In genomic region chr13:90217275-90217674, GRCh38 we compare ENCODE assay signal across 28 cellular contexts.
"Had no signal": no experiment of that assay in that cellular context is flagged by ENCODE, and none has a peak within 500 bp of the region (broad histone marks: within the 10 kb centered on the region; RNA-seq: fewer than 3 reads in every experiment).

No MANE protein-coding gene starts in this region.

- DNase-seq: stimulated activated CD4-positive, alpha-beta T cell treated with anti-CD3 and anti-CD28 coated beads, Interleukin-2, amount 100 ng/mL, for 48 hours; stimulated activated CD4-positive, alpha-beta T cell treated with anti-CD3 and anti-CD28 coated beads, Interleukin-4, amount 100 ng/mL, for 24 hours; stimulated activated CD4-positive, alpha-beta T cell treated with anti-CD3 and anti-CD28 coated beads, Interleukin-4, amount 100 ng/mL, for 4 hours; stimulated activated CD8-positive, alpha-beta memory T cell treated with anti-CD3 and anti-CD28 coated beads, Interleukin-4, amount 100 ng/mL, for 48 hours; stimulated activated naive B cell treated with anti-CD40 and anti-IgM and Interleukin-4, amounts not matched to agents 10 μg/mL and 1 μg/mL and 100 μg/mL, for 72 hours; stimulated activated naive CD4-positive, alpha-beta T cell; stimulated activated naive CD4-positive, alpha-beta T cell treated with Interleukin-2 at 50 U/mL for 16 hours; stimulated activated naive CD8-positive, alpha-beta T cell treated with anti-CD3 and anti-CD28 coated beads, Interleukin-15, amount 100 ng/mL, for 72 hours; stimulated activated naive CD8-positive, alpha-beta T cell treated with anti-CD3 and anti-CD28 coated beads, Interleukin-15, Interleukin-2, amounts not matched to agents 100 U/mL and 50 U/mL, for 24 hours; stomach; substantia nigra; testis; thyroid gland; tibial artery; transverse colon; trophoblast cell; upper lobe of left lung; upper lobe of right lung; uterus had no signal

- ATAC-seq: stimulated activated effector memory CD8-positive, alpha-beta T cell treated with anti-CD3 and anti-CD28 coated beads, Interleukin-12 subunit alpha, Interleukin-12 subunit beta, amount 100 ng/mL, for 72 hours; stimulated activated memory B cell treated with anti-CD40 and anti-IgM and Interleukin-4, amounts not matched to agents 10 μg/mL and 1 μg/mL and 100 μg/mL, for 72 hours; stimulated activated naive B cell treated with anti-CD40 and anti-IgM and Interleukin-4, amounts not matched to agents 10 μg/mL and 1 μg/mL and 100 μg/mL, for 72 hours; stimulated activated naive CD8-positive, alpha-beta T cell treated with anti-CD3 and anti-CD28 coated beads, Interleukin-15, amount 100 ng/mL, for 72 hours; stimulated activated naive CD8-positive, alpha-beta T cell treated with anti-CD3 and anti-CD28 coated beads, Interleukin-15, Interleukin-2, amounts not matched to agents 100 U/mL and 50 U/mL, for 24 hours; upper lobe of right lung had no signal

- H3K27ac ChIP-seq: stomach, suprapubic skin, testis, thoracic aorta, thyroid gland, tibial artery, tibial nerve, transverse colon, upper lobe of left lung, upper lobe of right lung, uterus, vagina had no signal

- H3K27ac Mint-ChIP-seq: stimulated activated effector memory CD8-positive, alpha-beta T cell treated with anti-CD3 and anti-CD28 coated beads, Interleukin-12 subunit alpha, Interleukin-12 subunit beta, amount 100 ng/mL, for 72 hours; stimulated activated memory B cell treated with anti-CD40 and anti-IgM and Interleukin-4, amounts not matched to agents 10 μg/mL and 1 μg/mL and 100 μg/mL, for 72 hours; stimulated activated naive B cell treated with anti-CD40 and anti-IgM and Interleukin-4, amounts not matched to agents 10 μg/mL and 1 μg/mL and 100 μg/mL, for 72 hours; stimulated activated naive CD8-positive, alpha-beta T cell treated with anti-CD3 and anti-CD28 coated beads, Interleukin-15, amount 100 ng/mL, for 72 hours; stimulated activated naive CD8-positive, alpha-beta T cell treated with anti-CD3 and anti-CD28 coated beads, Interleukin-15, Interleukin-2, amounts not matched to agents 100 ng/mL and 50 ng/mL, for 24 hours; type B pancreatic cell had no signal

- H3K4me3 Mint-ChIP-seq: stimulated activated effector memory CD8-positive, alpha-beta T cell treated with anti-CD3 and anti-CD28 coated beads, Interleukin-12 subunit alpha, Interleukin-12 subunit beta, amount 100 ng/mL, for 72 hours; stimulated activated memory B cell treated with anti-CD40 and anti-IgM and Interleukin-4, amounts not matched to agents 10 μg/mL and 1 μg/mL and 100 μg/mL, for 72 hours; stimulated activated naive B cell treated with anti-CD40 and anti-IgM and Interleukin-4, amounts not matched to agents 10 μg/mL and 1 μg/mL and 100 μg/mL, for 72 hours; stimulated activated naive CD8-positive, alpha-beta T cell treated with anti-CD3 and anti-CD28 coated beads, Interleukin-15, amount 100 ng/mL, for 72 hours; stimulated activated naive CD8-positive, alpha-beta T cell treated with anti-CD3 and anti-CD28 coated beads, Interleukin-15, Interleukin-2, amounts not matched to agents 100 ng/mL and 50 ng/mL, for 24 hours; type B pancreatic cell had no signal

- H3K9me3 ChIP-seq: testis, thoracic aorta, thyroid gland, tibial artery, tibial nerve, transverse colon, upper lobe of left lung, upper lobe of right lung, uterus, vagina had no signal

- H3K4me1 ChIP-seq: stomach, suprapubic skin, testis, tibial artery, tibial nerve, transverse colon, upper lobe of left lung, upper lobe of right lung, uterus, vagina had no signal

- H3K36me3 Mint-ChIP-seq: stimulated activated effector memory CD8-positive, alpha-beta T cell treated with anti-CD3 and anti-CD28 coated beads, Interleukin-12 subunit alpha, Interleukin-12 subunit beta, amount 100 ng/mL, for 72 hours; stimulated activated memory B cell treated with anti-CD40 and anti-IgM and Interleukin-4, amounts not matched to agents 10 μg/mL and 1 μg/mL and 100 μg/mL, for 72 hours; stimulated activated naive B cell treated with anti-CD40 and anti-IgM and Interleukin-4, amounts not matched to agents 10 μg/mL and 1 μg/mL and 100 μg/mL, for 72 hours had no signal

- H3K27me3 ChIP-seq: stomach, suprapubic skin, testis, thyroid gland, tibial artery, tibial nerve, transverse colon, upper lobe of left lung, upper lobe of right lung, uterus, vagina had no signal

- H3K36me3 ChIP-seq: stomach, suprapubic skin, thoracic aorta, thyroid gland, tibial artery, tibial nerve, transverse colon, upper lobe of left lung, upper lobe of right lung, uterus, vagina had no signal

- H3K4me1 Mint-ChIP-seq: stimulated activated effector memory CD8-positive, alpha-beta T cell treated with anti-CD3 and anti-CD28 coated beads, Interleukin-12 subunit alpha, Interleukin-12 subunit beta, amount 100 ng/mL, for 72 hours; stimulated activated memory B cell treated with anti-CD40 and anti-IgM and Interleukin-4, amounts not matched to agents 10 μg/mL and 1 μg/mL and 100 μg/mL, for 72 hours; stimulated activated naive B cell treated with anti-CD40 and anti-IgM and Interleukin-4, amounts not matched to agents 10 μg/mL and 1 μg/mL and 100 μg/mL, for 72 hours; stimulated activated naive CD8-positive, alpha-beta T cell treated with anti-CD3 and anti-CD28 coated beads, Interleukin-15, amount 100 ng/mL, for 72 hours had no signal

- H3K27me3 Mint-ChIP-seq: stimulated activated memory B cell treated with anti-CD40 and anti-IgM and Interleukin-4, amounts not matched to agents 10 μg/mL and 1 μg/mL and 100 μg/mL, for 72 hours; stimulated activated naive B cell treated with anti-CD40 and anti-IgM and Interleukin-4, amounts not matched to agents 10 μg/mL and 1 μg/mL and 100 μg/mL, for 72 hours; stimulated activated naive CD8-positive, alpha-beta T cell treated with anti-CD3 and anti-CD28 coated beads, Interleukin-15, amount 100 ng/mL, for 72 hours; stimulated activated naive CD8-positive, alpha-beta T cell treated with anti-CD3 and anti-CD28 coated beads, Interleukin-15, Interleukin-2, amounts not matched to agents 100 ng/mL and 50 ng/mL, for 24 hours; type B pancreatic cell had no signal

- FAIRE-seq: urothelium cell line had no signal

- H3K4me3 ChIP-seq: stomach, suprapubic skin, testis, thoracic aorta, thyroid gland, tibial artery, tibial nerve, transverse colon, upper lobe of left lung, upper lobe of right lung, uterus, vagina had no signal
